Comparison of ENCODE assay signal across 1 cellular context in the genomic region with DNA sequence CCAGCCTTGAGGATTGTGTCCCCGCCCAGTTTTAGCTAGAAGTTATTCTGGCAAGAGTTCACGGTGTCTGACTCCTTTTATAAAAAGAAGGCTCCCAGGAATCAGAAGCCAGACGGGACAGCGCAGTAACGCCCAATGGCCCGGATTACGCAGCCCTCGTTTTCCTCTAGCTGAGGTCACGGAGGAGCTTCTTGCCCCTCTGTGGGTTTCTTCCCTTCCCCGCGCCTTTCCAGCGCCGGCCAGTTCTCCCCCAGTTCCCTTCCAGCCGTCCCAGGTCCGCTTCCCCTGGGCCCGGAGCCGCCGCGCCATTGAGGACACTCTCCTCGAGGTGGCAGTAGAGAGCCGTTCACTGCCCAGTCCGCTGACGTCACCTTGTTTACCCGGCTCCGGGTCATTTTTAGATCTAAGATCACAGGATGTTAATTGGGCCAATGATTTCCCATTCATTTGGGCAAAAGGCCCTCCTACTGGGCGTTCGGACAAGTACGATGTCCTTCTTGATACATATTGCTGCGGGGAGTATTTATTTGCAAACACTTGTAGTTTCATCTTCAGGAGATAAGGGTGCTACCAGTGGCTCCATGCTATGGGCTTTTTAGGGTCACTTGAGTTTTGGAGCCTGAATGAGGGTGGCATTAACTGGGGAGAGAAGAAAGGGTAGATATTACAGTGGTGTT.
A peak's percentile ranks its signal among the peaks of the same experiment; 100 is the strongest.
TF ChIP-seq lines count a peak whose summit lies in the region.

No MANE protein-coding gene starts in this region.

TF ChIP-seq in HepG2, 621 proteins besides CTCF, POLR2A, EP300 and RAD21 (continued from another document and continues in another):
- no peak for TF ChIP-seq KIAA2018 (CRISPR knock-in tag; IDR thresholded peaks at IDR 0.05; ENCODE audit: borderline replicate concordance)
- TF ChIP-seq, protein P1, sequence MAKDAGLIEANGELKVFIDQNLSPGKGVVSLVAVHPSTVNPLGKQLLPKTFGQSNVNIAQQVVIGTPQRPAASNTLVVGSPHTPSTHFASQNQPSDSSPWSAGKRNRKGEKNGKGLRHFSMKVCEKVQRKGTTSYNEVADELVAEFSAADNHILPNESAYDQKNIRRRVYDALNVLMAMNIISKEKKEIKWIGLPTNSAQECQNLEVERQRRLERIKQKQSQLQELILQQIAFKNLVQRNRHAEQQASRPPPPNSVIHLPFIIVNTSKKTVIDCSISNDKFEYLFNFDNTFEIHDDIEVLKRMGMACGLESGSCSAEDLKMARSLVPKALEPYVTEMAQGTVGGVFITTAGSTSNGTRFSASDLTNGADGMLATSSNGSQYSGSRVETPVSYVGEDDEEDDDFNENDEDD (CRISPR knock-in tag; IDR thresholded peaks at IDR 0.05; ENCODE audit: borderline replicate concordance): no peak
- TF ChIP-seq LRRFIP1 (CRISPR knock-in tag; conservative IDR thresholded peaks at IDR 0.05): no peak
- no peak for TF ChIP-seq ZNF207 (IDR thresholded peaks at IDR 0.05; ENCODE audit: borderline replicate concordance)
- TF ChIP-seq HOXD1 (CRISPR knock-in tag; IDR thresholded peaks at IDR 0.05): 0 out of 2 replicates have a peak, but pooled peaks have one; percentile 43
- TF ChIP-seq SP140L (CRISPR knock-in tag; IDR thresholded peaks at IDR 0.05; ENCODE audit: borderline replicate concordance): peak; percentile 32; the same call in 1 of the 2 replicates
- TF ChIP-seq HOXA5 (CRISPR knock-in tag; IDR thresholded peaks at IDR 0.05): no peak
- no peak for TF ChIP-seq RBM39 (IDR thresholded peaks at IDR 0.05; ENCODE audit: low read depth, low read length, poor library complexity, severe bottlenecking)
- TF ChIP-seq THYN1 (CRISPR knock-in tag; IDR thresholded peaks at IDR 0.05; ENCODE audit: borderline replicate concordance, low read depth): no peak
- peak; percentile 73 for TF ChIP-seq DBP (CRISPR knock-in tag; IDR thresholded peaks at IDR 0.05; ENCODE audit: not compliant biosample characterization)
- TF ChIP-seq, protein P2, sequence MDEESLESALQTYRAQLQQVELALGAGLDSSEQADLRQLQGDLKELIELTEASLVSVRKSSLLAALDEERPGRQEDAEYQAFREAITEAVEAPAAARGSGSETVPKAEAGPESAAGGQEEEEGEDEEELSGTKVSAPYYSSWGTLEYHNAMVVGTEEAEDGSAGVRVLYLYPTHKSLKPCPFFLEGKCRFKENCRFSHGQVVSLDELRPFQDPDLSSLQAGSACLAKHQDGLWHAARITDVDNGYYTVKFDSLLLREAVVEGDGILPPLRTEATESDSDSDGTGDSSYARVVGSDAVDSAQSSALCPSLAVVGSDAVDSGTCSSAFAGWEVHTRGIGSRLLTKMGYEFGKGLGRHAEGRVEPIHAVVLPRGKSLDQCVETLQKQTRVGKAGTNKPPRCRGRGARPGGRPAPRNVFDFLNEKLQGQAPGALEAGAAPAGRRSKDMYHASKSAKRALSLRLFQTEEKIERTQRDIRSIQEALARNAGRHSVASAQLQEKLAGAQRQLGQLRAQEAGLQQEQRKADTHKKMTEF (CRISPR knock-in tag; IDR thresholded peaks at IDR 0.05): 0 out of 2 replicates have a peak, but pooled peaks have one; percentile 39
- TF ChIP-seq SAP130 (CRISPR knock-in tag; IDR thresholded peaks at IDR 0.05; ENCODE audit: low read depth): peak; percentile 67
- peak; percentile 96 for TF ChIP-seq ZNF343 (CRISPR knock-in tag; IDR thresholded peaks at IDR 0.05)
- TF ChIP-seq, protein P3, sequence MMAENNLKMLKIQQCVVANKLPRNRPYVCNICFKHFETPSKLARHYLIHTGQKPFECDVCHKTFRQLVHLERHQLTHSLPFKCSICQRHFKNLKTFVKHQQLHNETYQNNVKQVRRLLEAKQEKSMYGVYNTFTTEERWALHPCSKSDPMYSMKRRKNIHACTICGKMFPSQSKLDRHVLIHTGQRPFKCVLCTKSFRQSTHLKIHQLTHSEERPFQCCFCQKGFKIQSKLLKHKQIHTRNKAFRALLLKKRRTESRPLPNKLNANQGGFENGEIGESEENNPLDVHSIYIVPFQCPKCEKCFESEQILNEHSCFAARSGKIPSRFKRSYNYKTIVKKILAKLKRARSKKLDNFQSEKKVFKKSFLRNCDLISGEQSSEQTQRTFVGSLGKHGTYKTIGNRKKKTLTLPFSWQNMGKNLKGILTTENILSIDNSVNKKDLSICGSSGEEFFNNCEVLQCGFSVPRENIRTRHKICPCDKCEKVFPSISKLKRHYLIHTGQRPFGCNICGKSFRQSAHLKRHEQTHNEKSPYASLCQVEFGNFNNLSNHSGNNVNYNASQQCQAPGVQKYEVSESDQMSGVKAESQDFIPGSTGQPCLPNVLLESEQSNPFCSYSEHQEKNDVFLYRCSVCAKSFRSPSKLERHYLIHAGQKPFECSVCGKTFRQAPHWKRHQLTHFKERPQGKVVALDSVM (CRISPR knock-in tag; IDR thresholded peaks at IDR 0.05): 0 out of 2 replicates have a peak, but pooled peaks have one; percentile 22
- no peak for TF ChIP-seq ZNF709 (CRISPR knock-in tag; IDR thresholded peaks at IDR 0.05)
- peak; percentile 15; the same call in 1 of the 2 replicates for TF ChIP-seq AHDC1 (CRISPR knock-in tag; IDR thresholded peaks at IDR 0.05; ENCODE audit: borderline replicate concordance)
- no peak for TF ChIP-seq DZIP1 (CRISPR knock-in tag; IDR thresholded peaks at IDR 0.05)
- peak; percentile 38; the same call in 1 of the 2 replicates for TF ChIP-seq MXD4 (CRISPR knock-in tag; IDR thresholded peaks at IDR 0.05)
- TF ChIP-seq CC2D1A (CRISPR knock-in tag; IDR thresholded peaks at IDR 0.05): no peak
